ENCODE assay signal across 21 cellular contexts in genomic region chr2:132633635-132634034, GRCh38. TPM values are rescaled to one million over a fixed set of nuclear protein-coding genes. Genes with fewer than 3 reads are reported as not detected.
DNase-seq lines count a peak whose midpoint lies in the region; ATAC-seq and TF ChIP-seq lines count a peak whose summit lies in the region.
"Had no signal": no experiment of that assay in that cellular context is flagged by ENCODE, and none has a peak within 500 bp of the region (broad histone marks: within the 10 kb centered on the region; RNA-seq: fewer than 3 reads in every experiment).

No MANE protein-coding gene starts in this region.

- no peak overlapping the region for H3K4me3 Mint-ChIP-seq in MCF 10A (ENCODE audit: unreplicated experiment)
- peak overlapping the region; percentile 42 for H3K4me3 Mint-ChIP-seq in neural progenitor cell
- H3K4me3 Mint-ChIP-seq: B cell; CD4-positive, CD25-positive, alpha-beta regulatory T cell; CD8-positive, alpha-beta T cell; GM23338; HFFc6 had no signal

- H2BK15ac ChIP-seq in IMR-90 (ENCODE audit: low read depth, low read length), result no peak overlapping the region

- H3K4me1 ChIP-seq in breast epithelium (no peaks in the 10 kb centered on the region), IMR-90 (ENCODE audit: control insufficient read depth, insufficient read depth, low read length) (0 out of 2 replicates have a peak, but pooled peaks cover 2% of the 10 kb centered on the region), neural progenitor cell (peaks cover 7% of the 10 kb centered on the region), Karpas-422 (ENCODE audit: low read length) (0 out of 2 replicates have a peak, but pooled peaks cover 4% of the 10 kb centered on the region)
- H3K4me1 ChIP-seq: BLaER1, HAP-1 had no signal

- no peak for ATAC-seq in IMR-90 (ENCODE audit: low read depth)
- ATAC-seq: CD8-positive, alpha-beta T cell; GM12878; GM23338 had no signal

- TF ChIP-seq CTCF in breast epithelium (IDR thresholded peaks at IDR 0.05) (no peak), MCF 10A (IDR thresholded peaks at IDR 0.05; ENCODE audit: unreplicated experiment) (no peak), IMR-90 (conservative IDR thresholded peaks at IDR 0.05; ENCODE audit: low read depth, low read length) (no peak), neural progenitor cell (IDR thresholded peaks at IDR 0.05) (no peak)

- H2BK120ac ChIP-seq in IMR-90 (ENCODE audit: low read depth, low read length), result no peak overlapping the region

- 75% methylated on average over 2 of the region's 2 CpGs; no CpG with 5 or more reads in 1 of the 2 experiments for WGBS in IMR-90 (ENCODE audit: extremely low coverage in 2 of 2, insufficient read length in 1 of 2), 2 experiments

- H3K56ac ChIP-seq in IMR-90 (ENCODE audit: extremely low read depth, insufficient read depth, low read length), result no peak overlapping the region

- H3F3A ChIP-seq in neural progenitor cell (ENCODE audit: low read depth), result no peaks in the 10 kb centered on the region

- dilution Hi-C loops in IMR-90 (cut with HindIII; ENCODE audit: low sequenced_read_pairs, unreplicated experiment), result no loop called here

- H3K4me1 Mint-ChIP-seq in MCF 10A (ENCODE audit: insufficient read depth, unreplicated experiment) (no peaks in the 10 kb centered on the region), neural progenitor cell (peaks cover 52% of the 10 kb centered on the region)
- H3K4me1 Mint-ChIP-seq: B cell; CD4-positive, CD25-positive, alpha-beta regulatory T cell had no signal

- no peak overlapping the region for H4K5ac ChIP-seq in IMR-90 (ENCODE audit: low read depth, low read length)

- CTCF ChIA-PET in MCF 10A (lab: Yijun Ruan, JAX) (interaction anchor here (0.6 to 1.0 kb wide), 2 partner anchors 30 to 161 kb away, joined by 3 read pairs; no protein-coding TSS in a partner anchor), IMR-90 (lab: Yijun Ruan, JAX) (no interaction called here)

- H3K9me3 ChIP-seq in breast epithelium (no peaks in the 10 kb centered on the region), IMR-90 (ENCODE audit: control insufficient read depth, insufficient read depth, low read length) (no peaks in the 10 kb centered on the region), neural progenitor cell (ENCODE audit: low read depth) (no peaks in the 10 kb centered on the region), Karpas-422 (ENCODE audit: low read length) (no peaks in the 10 kb centered on the region)
- H3K9me3 ChIP-seq: BLaER1, HAP-1 had no signal

- no peaks in the 10 kb centered on the region for H3K79me2 ChIP-seq in neural progenitor cell (ENCODE audit: low read depth)
- no peaks in the 10 kb centered on the region for H3K79me2 ChIP-seq in Karpas-422 (ENCODE audit: low read length)

- DNase-seq in breast epithelium (ENCODE audit: low spot score in 2 of 2) (no peak), MCF 10A (ENCODE audit: unreplicated experiment) (no peak), IMR-90 (no peak), neural progenitor cell (ENCODE audit: low spot score) (no peak), Karpas-422 (no peak), NCI-H2227 treated with DMSO at 0.1 percent for 48 hours (lab: John Stamatoyannopoulos, UW) (no peak), SIG-M5 (lab: John Stamatoyannopoulos, UW) (no peak)
- DNase-seq: CD4-positive, CD25-positive, alpha-beta regulatory T cell; CD8-positive, alpha-beta T cell; DMS 273 treated with DMSO at 0.1 percent for 48 hours; DMS79; EL; GDM1; HFFc6 had no signal

- H3K36me3 ChIP-seq in breast epithelium, result no peaks in the 10 kb centered on the region
- no peaks in the 10 kb centered on the region for H3K36me3 ChIP-seq in IMR-90 (ENCODE audit: control insufficient read depth, insufficient read depth, low read length)
- H3K36me3 ChIP-seq in neural progenitor cell, result no peaks in the 10 kb centered on the region
- no peaks in the 10 kb centered on the region for H3K36me3 ChIP-seq in Karpas-422 (ENCODE audit: insufficient read depth, low read length)
- H3K36me3 ChIP-seq: BLaER1, HAP-1 had no signal

- TF ChIP-seq POLR2A in breast epithelium (IDR thresholded peaks at IDR 0.05), result no peak
- TF ChIP-seq POLR2A in IMR-90 (IDR thresholded peaks at IDR 0.05; ENCODE audit: low read depth, low read length), result no peak

- H3K9ac ChIP-seq in IMR-90 (ENCODE audit: low read depth, low read length), result no peak overlapping the region
- no peak overlapping the region for H3K9ac ChIP-seq in neural progenitor cell
- no peak overlapping the region for H3K9ac ChIP-seq in Karpas-422 (ENCODE audit: low read length)
- H3K9ac ChIP-seq: BLaER1 had no signal

- H3K23ac ChIP-seq in IMR-90 (ENCODE audit: low read depth, low read length), result no peak overlapping the region

- H3K4me2 ChIP-seq in IMR-90 (ENCODE audit: low read depth, low read length), result no peak overlapping the region
- no peak overlapping the region for H3K4me2 ChIP-seq in neural progenitor cell
- H3K4me2 ChIP-seq in Karpas-422 (ENCODE audit: low read depth, low read length, poor library complexity, severe bottlenecking), result no peak overlapping the region
- H3K4me2 ChIP-seq: BLaER1, GM23338 had no signal

- H2AK5ac ChIP-seq in IMR-90 (ENCODE audit: low read depth, low read length), result no peak overlapping the region

- no peaks in the 10 kb centered on the region for H3K36me3 Mint-ChIP-seq in MCF 10A (ENCODE audit: insufficient read depth, unreplicated experiment)
- no peaks in the 10 kb centered on the region for H3K36me3 Mint-ChIP-seq in neural progenitor cell
- H3K36me3 Mint-ChIP-seq: CD4-positive, CD25-positive, alpha-beta regulatory T cell; CD8-positive, alpha-beta T cell had no signal

- H3K4ac ChIP-seq in IMR-90 (ENCODE audit: low read depth, low read length), result no peak overlapping the region

- H3K9me3 Mint-ChIP-seq in MCF 10A (ENCODE audit: unreplicated experiment), result peaks cover 8% of the 10 kb centered on the region
- peaks cover 11% of the 10 kb centered on the region for H3K9me3 Mint-ChIP-seq in neural progenitor cell
- H3K9me3 Mint-ChIP-seq: CD8-positive, alpha-beta T cell; HFFc6 had no signal

- H4K8ac ChIP-seq in IMR-90 (ENCODE audit: low read depth in 2 of 2, low read length in 2 of 2), result no peak overlapping the region

- no peak overlapping the region for H4K91ac ChIP-seq in IMR-90 (ENCODE audit: insufficient read depth, low read depth, low read length)

- no peak overlapping the region for H2AK9ac ChIP-seq in IMR-90 (replicated peaks; ENCODE audit: low read depth, low read length, poor library complexity)

- no peaks in the 10 kb centered on the region for H3K9me2 ChIP-seq in Karpas-422 (replicated peaks; ENCODE audit: insufficient read depth, low read length)

- H3K27ac Mint-ChIP-seq in MCF 10A (ENCODE audit: low read depth, unreplicated experiment), result no peak overlapping the region
- peak overlapping the region; percentile 7 for H3K27ac Mint-ChIP-seq in neural progenitor cell
- H3K27ac Mint-ChIP-seq: B cell; CD4-positive, CD25-positive, alpha-beta regulatory T cell; CD8-positive, alpha-beta T cell; GM23338; HFFc6 had no signal

- POLR2A ChIA-PET in MCF 10A (lab: Yijun Ruan, JAX) (no interaction called here), IMR-90 (lab: Charles Lee; ENCODE audit: unreplicated experiment) (no interaction called here)

- no peaks in the 10 kb centered on the region for H3K27me3 Mint-ChIP-seq in MCF 10A (ENCODE audit: insufficient read depth, unreplicated experiment)
- peaks cover 13% of the 10 kb centered on the region for H3K27me3 Mint-ChIP-seq in neural progenitor cell (ENCODE audit: insufficient read depth, low read depth)
- H3K27me3 Mint-ChIP-seq: CD4-positive, CD25-positive, alpha-beta regulatory T cell had no signal

- H3K27me3 ChIP-seq in breast epithelium, result no peaks in the 10 kb centered on the region
- H3K27me3 ChIP-seq in IMR-90 (ENCODE audit: control insufficient read depth, insufficient read depth, low read length), result no peaks in the 10 kb centered on the region
- H3K27me3 ChIP-seq in neural progenitor cell, result no peaks in the 10 kb centered on the region
- H3K27me3 ChIP-seq in Karpas-422 (ENCODE audit: low read length), result no peaks in the 10 kb centered on the region
- H3K27me3 ChIP-seq: BLaER1 had no signal

- intact Hi-C loops in breast epithelium (cut with DNase I; ENCODE audit: low total_unique reads), result no loop called here
- intact Hi-C loops in MCF 10A (cut with micrococcal nuclease), result no loop called here
- intact Hi-C loops in IMR-90 (cut with micrococcal nuclease), result no loop called here

- H3K4me3 ChIP-seq in breast epithelium (no peak overlapping the region), IMR-90 (ENCODE audit: insufficient read depth, low read depth, low read length) (no peak overlapping the region), neural progenitor cell (no peak overlapping the region), Karpas-422 (ENCODE audit: low read length) (no peak overlapping the region)
- H3K4me3 ChIP-seq: BLaER1, GM12878, GM23338, HAP-1 had no signal

- H3K79me1 ChIP-seq in IMR-90 (ENCODE audit: low read depth in 1 of 2, low read length in 2 of 2), result no peaks in the 10 kb centered on the region

- H4K20me1 ChIP-seq in IMR-90 (ENCODE audit: insufficient read depth, low read length), result no peaks in the 10 kb centered on the region
- H4K20me1 ChIP-seq in neural progenitor cell (ENCODE audit: low read depth), result no peaks in the 10 kb centered on the region
- no peaks in the 10 kb centered on the region for H4K20me1 ChIP-seq in Karpas-422 (ENCODE audit: insufficient read depth, low read depth, low read length)
- H4K20me1 ChIP-seq: BLaER1 had no signal

- in situ Hi-C loops in IMR-90 (cut with MboI; ENCODE audit: low sequenced_read_pairs), result no loop called here

- no peak overlapping the region for H2BK20ac ChIP-seq in IMR-90 (ENCODE audit: low read depth, low read length)

- no peak overlapping the region for H3K18ac ChIP-seq in IMR-90 (ENCODE audit: low read depth, low read length)

- no peak overlapping the region for H3K14ac ChIP-seq in IMR-90 (replicated peaks; ENCODE audit: low read depth, low read length)

- H3K9me1 ChIP-seq in IMR-90 (ENCODE audit: insufficient read depth, low read length), result peaks cover 4% of the 10 kb centered on the region; the same call in 1 of the 2 replicates

- TF ChIP-seq RAD21 in IMR-90 (IDR thresholded peaks at IDR 0.05; ENCODE audit: low read length), result no peak

- H2BK5ac ChIP-seq in IMR-90 (ENCODE audit: low read depth, low read length, poor library complexity, severe bottlenecking), result no peak overlapping the region

- peak overlapping the region; percentile 15 for H2AFZ ChIP-seq in IMR-90 (replicated peaks; ENCODE audit: low read length, poor library complexity)
- no peak overlapping the region for H2AFZ ChIP-seq in neural progenitor cell (replicated peaks)
- no peak overlapping the region for H2AFZ ChIP-seq in Karpas-422 (ENCODE audit: low read length)
- H2AFZ ChIP-seq: GM23338 had no signal

- H3K27ac ChIP-seq in breast epithelium (peak overlapping the region; percentile 11 to 19), IMR-90 (ENCODE audit: insufficient read depth, low read length) (no peak overlapping the region), neural progenitor cell (no peak overlapping the region), Karpas-422 (ENCODE audit: low read length) (no peak overlapping the region)
- H3K27ac ChIP-seq: 22Rv1, BLaER1, C4-2B had no signal

- BruUV-seq in MCF 10A (replicated peaks; lab: Mats Ljungman, UMichigan) (no TSS peak), IMR-90 (replicated peaks; lab: Mats Ljungman, UMichigan) (no TSS peak)

RNA-seq across cellular contexts. Expression of gene LYPD1, which starts 36.4 kb away (rescaled TPM):
- 1 to 10 TPM in 1 of 3 donors, under 1 TPM in 1, not detected in 1; 0.48 to 1.9 TPM for total RNA-seq in breast epithelium
- total RNA-seq in MCF 10A (2022), result not detected in 2 replicates
- total RNA-seq in IMR-90 (2012; rRNA removed), result 79.7 and 87.6 TPM in 2 replicates
- 66.1 and 66.2 TPM in 2 replicates for polyA plus RNA-seq in IMR-90 (2012; rRNA removed)
- 63.3 and 78.3 TPM in 2 replicates for polyA plus RNA-seq in IMR-90 (2012; cell fraction: cytosol; rRNA removed)
- 22.6 and 25.5 TPM in 2 replicates for polyA plus RNA-seq in IMR-90 (2012; cell fraction: nucleus; rRNA removed; ENCODE audit: low replicate concordance)
- total RNA-seq in neural progenitor cell (ENCODE audit: low replicate concordance), result 5.3 and 6.0 TPM in 2 replicates
- total RNA-seq in Karpas-422 (2014; rRNA removed; shearing (Covaris generic); ENCODE audit: low replicate concordance), result 0.29 TPM in 1 of 2 replicates, not detected in the other
- total RNA-seq: B cell; CD4-positive, CD25-positive, alpha-beta regulatory T cell; CD8-positive, alpha-beta T cell; GM12878 had no signal
- polyA plus RNA-seq: CD4-positive, CD25-positive, alpha-beta regulatory T cell; GM12878 had no signal

Comparison
In these comparisons a context has a peak if more than half of its experiments do, and no peak if none do; other contexts are left out.
1. H3K27ac ChIP-seq: peak in breast epithelium (2 of 2); none in IMR-90 (single experiment), neural progenitor cell (single experiment) and Karpas-422 (single experiment).
2. RNA of gene LYPD1, which starts 36.4 kb away (total RNA-seq): 79.7 to 87.6 TPM in IMR-90; 5.3 to 6.0 TPM in neural progenitor cell, 0.48 to 1.9 TPM in breast epithelium, not detected in MCF 10A and 0.29 TPM in Karpas-422; every median in the first group is over 10 times any median in the second.